Comparison of ENCODE assay signal across 10 cellular contexts in genomic region chr19:58277748-58278147, GRCh38. TPM values are rescaled to one million over a fixed set of nuclear protein-coding genes. Genes with fewer than 3 reads are reported as not detected.
DNase-seq lines count a peak whose midpoint lies in the region; ATAC-seq and TF ChIP-seq lines count a peak whose summit lies in the region.
"Had no signal": no experiment of that assay in that cellular context is flagged by ENCODE, and none has a peak within 500 bp of the region (broad histone marks: within the 10 kb centered on the region; RNA-seq: fewer than 3 reads in every experiment).

No MANE protein-coding gene starts in this region.

- in situ Hi-C loops in brain microvascular endothelial cell (cut with HindIII; ENCODE audit: low pct_ligation_motif_present, low sequenced_read_pairs), result no loop called here

- H3K4me3 ChIP-seq in brain microvascular endothelial cell (ENCODE audit: low read depth, low read length), result peak overlapping the region; percentile 90
- H3K4me3 ChIP-seq in upper lobe of right lung, result peak overlapping the region; percentile 77

- TF ChIP-seq CTCF in brain microvascular endothelial cell (IDR thresholded peaks at IDR 0.05; ENCODE audit: low read depth, low read length, missing control alignments) (no peak), upper lobe of right lung (IDR thresholded peaks at IDR 0.05) (no peak)

- H3K27me3 ChIP-seq in brain microvascular endothelial cell (replicated peaks), result no peaks in the 10 kb centered on the region
- no peaks in the 10 kb centered on the region for H3K27me3 ChIP-seq in upper lobe of right lung

- peak; percentile 22 for DNase-seq in cardiac septum (ENCODE audit: low spot score)
- no peak for DNase-seq in left cardiac atrium
- no peak for DNase-seq in brain microvascular endothelial cell
- no peak for DNase-seq in memory B cell (ENCODE audit: low spot score in 2 of 2)
- no peak for DNase-seq in upper lobe of right lung
- no peak for DNase-seq in kidney tubule cell (ENCODE audit: low spot score)
- DNase-seq: cortex of kidney, NCI-H1930 had no signal

- peaks cover 13% of the 10 kb centered on the region for H3K4me1 ChIP-seq in upper lobe of right lung

- no peak overlapping the region for H3K27ac Mint-ChIP-seq in memory B cell

- H3K27me3 Mint-ChIP-seq in memory B cell, result no peaks in the 10 kb centered on the region

- ATAC-seq in left cardiac atrium (no peak), memory B cell (ENCODE audit: low read depth) (no peak), upper lobe of right lung (no peak), HG02938 (IDR thresholded peaks at IDR 0.05; ENCODE audit: unreplicated experiment) (no peak), HG02678 (IDR thresholded peaks at IDR 0.05; ENCODE audit: unreplicated experiment) (no peak)

- H3K9me3 ChIP-seq in upper lobe of right lung, result peaks cover 26% of the 10 kb centered on the region

- peaks cover 2% of the 10 kb centered on the region for H3K9me3 Mint-ChIP-seq in memory B cell

- H3K36me3 ChIP-seq in brain microvascular endothelial cell (replicated peaks) (no peaks in the 10 kb centered on the region), upper lobe of right lung (peaks cover 4% of the 10 kb centered on the region)

- H3K4me3 Mint-ChIP-seq in memory B cell, result peak overlapping the region; percentile 93

- H3K36me3 Mint-ChIP-seq in memory B cell, result peaks cover 14% of the 10 kb centered on the region

- peaks cover 18% of the 10 kb centered on the region for H3K4me1 Mint-ChIP-seq in memory B cell

- intact Hi-C loops in cardiac septum (cut with DNase I), result loop anchor here (1.0 kb wide), 2 partner anchors 48 to 94 kb away; partner anchors contain the start of gene ZNF274
- intact Hi-C loops in left cardiac atrium (cut with DNase I), result loop anchor here in 1 of 2 donors (2.0 kb wide), 1 partner anchor 95 kb away; the partner anchor contains the start of gene ZNF274
- intact Hi-C loops in upper lobe of right lung (cut with DNase I), result no loop called here

- peak overlapping the region; percentile 68 for H3K27ac ChIP-seq in brain microvascular endothelial cell
- peak overlapping the region; percentile 92 for H3K27ac ChIP-seq in upper lobe of right lung

RNA-seq across cellular contexts. Expression of gene ZNF8, which starts 1.0 kb away (rescaled TPM):
- total RNA-seq in cardiac septum, result 6.2 TPM
- total RNA-seq in left cardiac atrium, result 1 to 10 TPM; 4.4 to 6.8 TPM
- 6.0 TPM for total RNA-seq in upper lobe of right lung

RNA-seq across cellular contexts. Expression of gene ERVK3-1, which starts 27.4 kb away (rescaled TPM):
- total RNA-seq in cardiac septum, result 17.1 TPM
- total RNA-seq in left cardiac atrium, result 10 to 100 TPM; 19.9 to 22.8 TPM
- 34.8 TPM for total RNA-seq in upper lobe of right lung

RNA-seq across cellular contexts. Expression of gene ZNF544, which starts 49.0 kb away (rescaled TPM):
- 28.1 TPM for total RNA-seq in cardiac septum
- 10 to 100 TPM; 20.2 to 21.8 TPM for total RNA-seq in left cardiac atrium
- total RNA-seq in upper lobe of right lung, result 27.0 TPM

RNA-seq across cellular contexts. Expression of gene ZSCAN22, which starts 49.0 kb away (rescaled TPM):
- 2.1 TPM for total RNA-seq in cardiac septum
- 1 to 10 TPM; 2.0 to 2.1 TPM for total RNA-seq in left cardiac atrium
- total RNA-seq in upper lobe of right lung, result 4.0 TPM
